13 cellular contexts compared by ENCODE assay signal in genomic region chr20:4297141-4297826, GRCh38. TPM values are rescaled to one million over a fixed set of nuclear protein-coding genes. Genes with fewer than 3 reads are reported as not detected.
DNase-seq lines count a peak whose midpoint lies in the region; ATAC-seq lines count a peak whose summit lies in the region.
"Had no signal": no experiment of that assay in that cellular context is flagged by ENCODE, and none has a peak within 500 bp of the region (broad histone marks: within the 10 kb centered on the region; RNA-seq: fewer than 3 reads in every experiment).

No MANE protein-coding gene starts in this region.

- no peaks in the 10 kb centered on the region for H3K36me3 Mint-ChIP-seq in activated naive CD4-positive, alpha-beta T cell treated with anti-CD3 and anti-CD28 coated beads for 36 hours (ENCODE audit: low read depth)
- H3K36me3 Mint-ChIP-seq in activated CD4-positive, alpha-beta memory T cell treated with anti-CD3 and anti-CD28 coated beads for 36 hours, result no peaks in the 10 kb centered on the region

- peak; percentile 82 for ATAC-seq in aorta (ENCODE audit: low FRiP score)

- POLR2A ChIA-PET in activated CD4-positive, alpha-beta memory T cell treated with anti-CD3 and anti-CD28 coated beads for 36 hours (lab: Charles Lee), result no interaction called here

- H3K9ac ChIP-seq in mesenchymal stem cell (ENCODE audit: low read length), result peak overlapping the region; percentile 75

- DNase-seq in activated naive CD4-positive, alpha-beta T cell treated with anti-CD3 and anti-CD28 coated beads for 36 hours, result peak; percentile 7
- DNase-seq in activated naive CD4-positive, alpha-beta T cell treated with Interleukin-2 at 50 U/mL for 16 hours, result no peak
- peak; percentile 1 to 15 for DNase-seq in dermis microvascular lymphatic vessel endothelial cell (ENCODE audit: low read depth in 2 of 2)
- DNase-seq in mesenchymal stem cell, result no peak
- DNase-seq in aorta, result peak; percentile 74 to 86
- no peak for DNase-seq in NCI-H526 treated with DMSO at 0.1 percent for 48 hours (lab: John Stamatoyannopoulos, UW)
- DNase-seq in COLO829 (ENCODE audit: low spot score), result no peak
- no peak for DNase-seq in activated CD4-positive, alpha-beta memory T cell treated with anti-CD3 and anti-CD28 coated beads for 36 hours
- DNase-seq: GOT3, NCI-H1436 treated with DMSO at 0.1 percent for 48 hours, pancreas, T-helper 2 cell, thyroid gland had no signal

- H3K18ac ChIP-seq in mesenchymal stem cell (ENCODE audit: low read depth in 1 of 2, low read length in 2 of 2), result no peak overlapping the region

- H2BK15ac ChIP-seq in mesenchymal stem cell (ENCODE audit: low read depth, poor library complexity, severe bottlenecking), result no peak overlapping the region

- H3K27ac ChIP-seq in mesenchymal stem cell (ENCODE audit: low read length, poor library complexity, severe bottlenecking), result no peak overlapping the region
- peak overlapping the region in 1 of 2 donors; percentile 60 for H3K27ac ChIP-seq in aorta (ENCODE audit: low read depth in 1 of 2, low read length in 2 of 2)
- H3K27ac ChIP-seq: pancreas had no signal

- H3K9me3 Mint-ChIP-seq in activated naive CD4-positive, alpha-beta T cell treated with anti-CD3 and anti-CD28 coated beads for 36 hours, result peaks cover 1% of the 10 kb centered on the region
- no peaks in the 10 kb centered on the region for H3K9me3 Mint-ChIP-seq in activated CD4-positive, alpha-beta memory T cell treated with anti-CD3 and anti-CD28 coated beads for 36 hours

- no peak overlapping the region for H4K91ac ChIP-seq in mesenchymal stem cell (ENCODE audit: low read length)

- H3K4me3 ChIP-seq in mesenchymal stem cell (ENCODE audit: insufficient read depth in 1 of 2, low read depth in 1 of 2, low read length in 2 of 2) (peak overlapping the region in 1 of 2 experiments; percentile 62), aorta (ENCODE audit: low read length in 2 of 2) (no peak overlapping the region)
- H3K4me3 ChIP-seq: pancreas, thyroid gland had no signal

- H2AFZ ChIP-seq in mesenchymal stem cell (ENCODE audit: low read depth, low read length), result no peak overlapping the region

- no peak overlapping the region for H3K4ac ChIP-seq in mesenchymal stem cell (ENCODE audit: low read depth in 1 of 2, low read length in 2 of 2)

- no peak overlapping the region for H2BK120ac ChIP-seq in mesenchymal stem cell (ENCODE audit: low read depth, low read length)

- no peak overlapping the region for H3K14ac ChIP-seq in mesenchymal stem cell (ENCODE audit: low read length in 2 of 2)

- H3K36me3 ChIP-seq in mesenchymal stem cell (ENCODE audit: control insufficient read depth in 1 of 2, insufficient read depth in 2 of 2, low read depth in 1 of 2, low read length in 2 of 2), result no peaks in the 10 kb centered on the region
- no peaks in the 10 kb centered on the region for H3K36me3 ChIP-seq in aorta (ENCODE audit: control insufficient read depth in 1 of 2, insufficient read depth in 2 of 2, low read length in 1 of 2)
- H3K36me3 ChIP-seq: pancreas, thyroid gland had no signal

- no peak overlapping the region for H4K8ac ChIP-seq in mesenchymal stem cell (ENCODE audit: low read length)

- CTCF ChIA-PET in activated naive CD4-positive, alpha-beta T cell treated with anti-CD3 and anti-CD28 coated beads for 36 hours (lab: Charles Lee), result no interaction called here
- CTCF ChIA-PET in activated CD4-positive, alpha-beta memory T cell treated with anti-CD3 and anti-CD28 coated beads for 36 hours (lab: Charles Lee), result no interaction called here

- no peak overlapping the region for H2BK12ac ChIP-seq in mesenchymal stem cell (ENCODE audit: low read length in 2 of 2)

- H3K27me3 ChIP-seq in mesenchymal stem cell (ENCODE audit: control insufficient read depth in 1 of 2, insufficient read depth in 1 of 2, low read length in 2 of 2), result peaks cover 3 to 8% of the 10 kb centered on the region in 2 experiments
- H3K27me3 ChIP-seq in aorta (ENCODE audit: control insufficient read depth in 1 of 2, insufficient read depth in 2 of 2, low read length in 1 of 2), result no peaks in the 10 kb centered on the region
- H3K27me3 ChIP-seq: pancreas, thyroid gland had no signal

- no peak overlapping the region for H2BK5ac ChIP-seq in mesenchymal stem cell (ENCODE audit: low read depth, low read length, poor library complexity, severe bottlenecking)

- H3K4me1 ChIP-seq in mesenchymal stem cell (ENCODE audit: control insufficient read depth, insufficient read depth, low read depth, low read length) (no peaks in the 10 kb centered on the region), aorta (ENCODE audit: control insufficient read depth in 1 of 2, insufficient read depth in 2 of 2, low read length in 2 of 2) (no peaks in the 10 kb centered on the region)
- H3K4me1 ChIP-seq: pancreas, thyroid gland had no signal

- no peaks in the 10 kb centered on the region for H3K9me3 ChIP-seq in mesenchymal stem cell (ENCODE audit: control insufficient read depth, low read length)
- no peaks in the 10 kb centered on the region for H3K9me3 ChIP-seq in aorta (ENCODE audit: control insufficient read depth, low read length)
- H3K9me3 ChIP-seq: pancreas, thyroid gland had no signal

- WGBS in mesenchymal stem cell, result 78% methylated on average over 14 of the region's 15 CpGs
- 16 to 18% methylated on average over 15 of the region's 15 CpGs for WGBS in aorta, 2 donors

- H3K79me1 ChIP-seq in mesenchymal stem cell (replicated peaks; ENCODE audit: low read length, poor library complexity, severe bottlenecking), result no peaks in the 10 kb centered on the region

- no peak overlapping the region for H3K4me2 ChIP-seq in mesenchymal stem cell (ENCODE audit: low read length, poor library complexity, severe bottlenecking)

- H3K23ac ChIP-seq in mesenchymal stem cell (ENCODE audit: low read length in 2 of 2), result no peak overlapping the region

- intact Hi-C loops in activated naive CD4-positive, alpha-beta T cell treated with anti-CD3 and anti-CD28 coated beads for 36 hours (cut with micrococcal nuclease), result no loop called here
- intact Hi-C loops in aorta (cut with DNase I), result loop anchor here in 1 of 2 donors (5.0 kb wide), 1 partner anchor 145 kb away; no protein-coding TSS in a partner anchor
- intact Hi-C loops in activated CD4-positive, alpha-beta memory T cell treated with anti-CD3 and anti-CD28 coated beads for 36 hours (cut with micrococcal nuclease), result no loop called here

- peaks cover 29% of the 10 kb centered on the region for H3K27me3 Mint-ChIP-seq in activated naive CD4-positive, alpha-beta T cell treated with anti-CD3 and anti-CD28 coated beads for 36 hours (ENCODE audit: low read depth)
- H3K27me3 Mint-ChIP-seq in activated CD4-positive, alpha-beta memory T cell treated with anti-CD3 and anti-CD28 coated beads for 36 hours, result peaks cover 25% of the 10 kb centered on the region

- H3K27ac Mint-ChIP-seq in activated naive CD4-positive, alpha-beta T cell treated with anti-CD3 and anti-CD28 coated beads for 36 hours, result no peak overlapping the region
- H3K27ac Mint-ChIP-seq in activated CD4-positive, alpha-beta memory T cell treated with anti-CD3 and anti-CD28 coated beads for 36 hours, result no peak overlapping the region

- no peak overlapping the region for H2AK5ac ChIP-seq in mesenchymal stem cell (ENCODE audit: low read length, severe bottlenecking)

- H3K4me1 Mint-ChIP-seq in activated naive CD4-positive, alpha-beta T cell treated with anti-CD3 and anti-CD28 coated beads for 36 hours (ENCODE audit: low read depth), result no peaks in the 10 kb centered on the region
- H3K4me1 Mint-ChIP-seq in activated CD4-positive, alpha-beta memory T cell treated with anti-CD3 and anti-CD28 coated beads for 36 hours (ENCODE audit: low read depth), result no peaks in the 10 kb centered on the region

- no peak overlapping the region for H3K4me3 Mint-ChIP-seq in activated naive CD4-positive, alpha-beta T cell treated with anti-CD3 and anti-CD28 coated beads for 36 hours
- H3K4me3 Mint-ChIP-seq in activated CD4-positive, alpha-beta memory T cell treated with anti-CD3 and anti-CD28 coated beads for 36 hours, result no peak overlapping the region

RNA-seq across cellular contexts. Expression of gene ADRA1D, which starts 48.2 kb away (rescaled TPM):
- not detected for total RNA-seq in activated naive CD4-positive, alpha-beta T cell treated with anti-CD3 and anti-CD28 coated beads for 36 hours
- total RNA-seq in dermis microvascular lymphatic vessel endothelial cell, result under 0.01 and 0.13 TPM in 2 replicates
- polyA plus RNA-seq in mesenchymal stem cell (2013, experiment 1 of 2), result 0.25 TPM
- 0.19 TPM for polyA plus RNA-seq in mesenchymal stem cell (2013, experiment 2 of 2)
- total RNA-seq in aorta, result 10 to 100 TPM in 1 of 2 donors, 1 to 10 TPM in 1; 7.1 to 16.5 TPM
- 1 to 10 TPM in 1 of 2 donors, under 1 TPM in 1; 0.54 to 1.4 TPM for polyA plus RNA-seq in aorta
- not detected for total RNA-seq in activated CD4-positive, alpha-beta memory T cell treated with anti-CD3 and anti-CD28 coated beads for 36 hours

Comparison
In these comparisons a context has a peak if more than half of its experiments do, and no peak if none do; other contexts are left out.
1. DNase-seq: peak in activated naive CD4-positive, alpha-beta T cell treated with anti-CD3 and anti-CD28 coated beads for 36 hours (single experiment), dermis microvascular lymphatic vessel endothelial cell (2 of 2) and aorta (2 of 2); none in activated naive CD4-positive, alpha-beta T cell treated with Interleukin-2 at 50 U/mL for 16 hours (single experiment), mesenchymal stem cell (single experiment), NCI-H526 treated with DMSO at 0.1 percent for 48 hours (single experiment), COLO829 (single experiment) and activated CD4-positive, alpha-beta memory T cell treated with anti-CD3 and anti-CD28 coated beads for 36 hours (single experiment).